In the genomic region with DNA sequence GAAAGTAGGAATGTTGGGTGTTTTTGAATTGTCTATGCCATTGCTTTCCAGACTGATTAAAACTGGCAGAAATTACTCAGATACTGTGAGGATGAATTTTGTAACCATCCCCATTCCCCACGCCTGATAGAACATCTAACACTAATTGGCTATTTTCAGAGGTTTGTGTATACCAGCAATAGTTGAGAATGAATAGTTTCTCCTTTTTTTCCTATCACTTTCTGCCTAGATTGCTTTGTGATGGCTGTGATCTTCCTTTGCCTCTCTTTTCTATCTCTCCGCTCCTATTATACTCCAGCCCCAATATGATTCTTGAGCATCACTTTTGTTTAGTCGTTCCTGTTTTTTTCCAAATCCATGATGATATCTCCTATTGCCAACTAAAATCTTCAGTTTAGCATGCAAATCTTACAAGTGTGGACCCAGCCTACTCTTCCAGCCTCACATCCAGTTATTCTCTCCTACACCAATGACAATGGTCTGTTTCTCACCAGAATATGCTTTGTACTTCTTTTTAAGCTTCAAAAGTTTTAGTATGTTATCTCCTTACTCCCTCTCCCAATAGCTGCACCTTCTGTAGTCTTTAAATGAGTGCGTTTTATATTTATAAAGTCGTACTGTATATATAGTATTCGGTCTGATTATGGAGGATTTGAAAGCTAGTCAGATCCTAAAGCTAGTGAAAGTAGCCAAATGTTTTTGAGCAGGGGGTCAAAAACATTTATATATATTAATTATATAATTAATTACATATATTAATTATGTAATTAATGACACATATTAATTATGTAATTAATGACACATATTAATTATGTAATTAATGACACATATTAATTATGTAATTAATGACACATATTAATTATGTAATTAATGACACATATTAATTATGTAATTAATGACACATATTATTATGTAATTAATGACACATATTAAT, we compare ENCODE assay signal across 17 cellular contexts. TPM values are rescaled to one million over a fixed set of nuclear protein-coding genes. Genes with fewer than 3 reads are reported as not detected.
DNase-seq lines count a peak whose midpoint lies in the region; FAIRE-seq and TF ChIP-seq lines count a peak whose summit lies in the region.
"Had no signal": no experiment of that assay in that cellular context is flagged by ENCODE, and none has a peak within 500 bp of the region (broad histone marks: within the 10 kb centered on the region; RNA-seq: fewer than 3 reads in every experiment).

No MANE protein-coding gene starts in this region.

- H3K27ac ChIP-seq in ectodermal cell (ENCODE audit: insufficient read depth, low read depth, low read length, poor library complexity, severe bottlenecking) (peak overlapping the region; percentile 55), urinary bladder (ENCODE audit: low read depth) (peak overlapping the region; percentile 38), spleen (no peak overlapping the region)
- H3K27ac ChIP-seq: SJSA1 had no signal

- H3K4me3 Mint-ChIP-seq in activated naive CD4-positive, alpha-beta T cell treated with anti-CD3 and anti-CD28 coated beads, Interleukin-2, amount 10 ng/mL, durations not matched to agents 7 days and 5 days: no peak overlapping the region
- H3K4me3 Mint-ChIP-seq: effector memory CD8-positive, alpha-beta T cell had no signal

- H3K27me3 Mint-ChIP-seq in activated naive CD4-positive, alpha-beta T cell treated with anti-CD3 and anti-CD28 coated beads, Interleukin-2, amount 10 ng/mL, durations not matched to agents 7 days and 5 days: no peaks in the 10 kb centered on the region

- no peaks in the 10 kb centered on the region for H3K36me3 Mint-ChIP-seq in activated naive CD4-positive, alpha-beta T cell treated with anti-CD3 and anti-CD28 coated beads, Interleukin-2, amount 10 ng/mL, durations not matched to agents 7 days and 5 days

- H3K27me3 ChIP-seq in ectodermal cell (ENCODE audit: control insufficient read depth, insufficient read depth, low read length, poor library complexity, severe bottlenecking) (no peaks in the 10 kb centered on the region), spleen (replicated peaks in 1 of 7) (no peaks in the 10 kb centered on the region)
- H3K27me3 ChIP-seq: MG63, SJSA1 had no signal

- H3K4me3 ChIP-seq in ectodermal cell (ENCODE audit: insufficient read depth, low read depth, low read length): no peak overlapping the region
- no peak overlapping the region for H3K4me3 ChIP-seq in urinary bladder (ENCODE audit: low read depth, low read length)
- no peak overlapping the region for H3K4me3 ChIP-seq in spleen
- H3K4me3 ChIP-seq: MG63, SJSA1 had no signal

- peaks cover 2% of the 10 kb centered on the region for H3K9me3 Mint-ChIP-seq in activated naive CD4-positive, alpha-beta T cell treated with anti-CD3 and anti-CD28 coated beads, Interleukin-2, amount 10 ng/mL, durations not matched to agents 7 days and 5 days

- intact Hi-C loops in spleen (cut with DNase I; ENCODE audit: low total_unique reads): no loop called here

- 93 to 95% methylated on average over 5 of the region's 6 CpGs for WGBS in ectodermal cell, 2 experiments
- WGBS in urinary bladder: 66% methylated on average over 6 of the region's 6 CpGs
- WGBS in spleen, 5 donors: 89 to 92% (median 90%) methylated on average over 6 of the region's 6 CpGs

- FAIRE-seq in GM12891 (lab: Jason Lieb, UNC): no peak
- FAIRE-seq: bronchial epithelial cell, GM19239, islet of Langerhans had no signal

- CTCF ChIA-PET in activated naive CD4-positive, alpha-beta T cell treated with anti-CD3 and anti-CD28 coated beads, Interleukin-2, amount 10 ng/mL, durations not matched to agents 7 days and 5 days (lab: Charles Lee): interaction anchor here (0.7 to 1.1 kb wide), 2 partner anchors 697 to 699 kb away, joined by 3 to 4 read pairs; a partner anchor contains a TSS

- H3K36me3 ChIP-seq in ectodermal cell (ENCODE audit: control insufficient read depth, insufficient read depth, low read length) (no peaks in the 10 kb centered on the region), urinary bladder (ENCODE audit: insufficient read depth) (no peaks in the 10 kb centered on the region), spleen (no peaks in the 10 kb centered on the region)
- H3K36me3 ChIP-seq: MG63, SJSA1 had no signal

- TF ChIP-seq POLR2A in GM12891 (IDR thresholded peaks at IDR 0.05; ENCODE audit: low read depth, low read length) (no peak), spleen (IDR thresholded peaks at IDR 0.05) (no peak)

- no peak for TF ChIP-seq CTCF in spleen (IDR thresholded peaks at IDR 0.05 in 8 of 11, conservative IDR thresholded peaks at IDR 0.05 in 3 of 11)

- H3K4me1 ChIP-seq in ectodermal cell (ENCODE audit: control insufficient read depth, insufficient read depth, low read length) (no peaks in the 10 kb centered on the region), urinary bladder (ENCODE audit: insufficient read depth) (no peaks in the 10 kb centered on the region), spleen (no peaks in the 10 kb centered on the region)

- H3K4me1 Mint-ChIP-seq in activated naive CD4-positive, alpha-beta T cell treated with anti-CD3 and anti-CD28 coated beads, Interleukin-2, amount 10 ng/mL, durations not matched to agents 7 days and 5 days: no peaks in the 10 kb centered on the region

- H3K27ac Mint-ChIP-seq in activated naive CD4-positive, alpha-beta T cell treated with anti-CD3 and anti-CD28 coated beads, Interleukin-2, amount 10 ng/mL, durations not matched to agents 7 days and 5 days: peak overlapping the region; percentile 13
- H3K27ac Mint-ChIP-seq: effector memory CD8-positive, alpha-beta T cell had no signal

- DNase-seq in activated naive CD4-positive, alpha-beta T cell treated with anti-CD3 and anti-CD28 coated beads, Interleukin-2, amount 10 ng/mL, durations not matched to agents 7 days and 5 days: no peak
- DNase-seq in activated naive CD4-positive, alpha-beta T cell treated with Interleukin-2 at 50 U/mL for 16 hours: no peak
- peak; percentile 5 for DNase-seq in NOMO-1 treated with dmso at 0.1 percent for 144 hours (lab: John Stamatoyannopoulos, UW; ENCODE audit: unreplicated experiment)
- no peak for DNase-seq in T1000 (lab: John Stamatoyannopoulos, UW)
- no peak for DNase-seq in GM12891 (ENCODE audit: insufficient read length, low spot score)
- no peak for DNase-seq in spleen
- DNase-seq: activated CD4-positive, CD25-positive, alpha-beta regulatory T cell treated with anti-CD3 and anti-CD28 coated beads, Interleukin-2, amount 50 U/mL, for 72 hours; activated T-cell treated with anti-CD3 and anti-CD28 coated beads, Interleukin-2, amount 50 U/mL, for 48 hours; effector memory CD8-positive, alpha-beta T cell; MG63; NCI-H524 treated with DMSO at 0.1 percent for 48 hours had no signal

- no peaks in the 10 kb centered on the region for H3K9me3 ChIP-seq in ectodermal cell (ENCODE audit: control insufficient read depth, low read length)
- peaks cover 0 to 19% (median 7%) of the 10 kb centered on the region in 8 donors for H3K9me3 ChIP-seq in spleen
- H3K9me3 ChIP-seq: SJSA1 had no signal

TF ChIP-seq in GM12891, 5 proteins besides CTCF, POLR2A, EP300 and RAD21:
- TF ChIP-seq TAF1 (IDR thresholded peaks at IDR 0.05; ENCODE audit: low read depth, low read length) (no peak), SPI1 (IDR thresholded peaks at IDR 0.05; ENCODE audit: low read depth, low read length) (no peak), PAX5 (IDR thresholded peaks at IDR 0.05; ENCODE audit: insufficient read depth, low read length, severe bottlenecking) (no peak)

RNA-seq across cellular contexts. Expression of gene MAGI3, which starts 25.2 kb away (rescaled TPM):
- 11.8 TPM for polyA plus RNA-seq in ectodermal cell (2013, experiment 1 of 4)
- polyA plus RNA-seq in ectodermal cell (2013, experiment 2 of 4): 11.6 TPM
- 10.8 TPM for polyA plus RNA-seq in ectodermal cell (2013, experiment 3 of 4)
- 13.8 TPM for polyA plus RNA-seq in ectodermal cell (2013, experiment 4 of 4)
- total RNA-seq in urinary bladder (34.7 TPM), spleen (10 to 100 TPM in 4 of 7 donors, 1 to 10 TPM in 3; 7.4 to 16.3 (median 12.2) TPM)
- polyA plus RNA-seq in urinary bladder (6.1 TPM), spleen (1 to 10 TPM in 1 of 3 donors, under 1 TPM in 2; 0.74 to 1.5 (median 0.94) TPM)
- polyA plus RNA-seq in GM12891 (2012; ENCODE audit: low read depth, missing spikeins): 0.09 TPM

Comparison
In these comparisons a context has a peak if more than half of its experiments do, and no peak if none do; other contexts are left out.
1. H3K27ac ChIP-seq: peak in ectodermal cell (single experiment) and urinary bladder (single experiment); none in spleen (0 of 8).